11 cellular contexts compared by ENCODE assay signal in genomic region chr17:44688200-44688599, GRCh38. TPM values are rescaled to one million over a fixed set of nuclear protein-coding genes. Genes with fewer than 3 reads are reported as not detected.
DNase-seq lines count a peak whose midpoint lies in the region; ATAC-seq and TF ChIP-seq lines count a peak whose summit lies in the region.
"Had no signal": no experiment of that assay in that cellular context is flagged by ENCODE, and none has a peak within 500 bp of the region (broad histone marks: within the 10 kb centered on the region; RNA-seq: fewer than 3 reads in every experiment).

No MANE protein-coding gene starts in this region.

- H3K4me3 ChIP-seq in AG10803 (ENCODE audit: low read length) = peak overlapping the region; percentile 100; the same call in 1 of the 2 replicates
- peak overlapping the region; percentile 89; the same call in 1 of the 2 replicates for H3K4me3 ChIP-seq in HAP-1
- peak overlapping the region; percentile 88 to 97 for H3K4me3 ChIP-seq in muscle layer of duodenum (ENCODE audit: low read depth in 1 of 2, low read length in 2 of 2)
- no peak overlapping the region; the same call in 1 of the 2 replicates for H3K4me3 ChIP-seq in BE2C (ENCODE audit: low read depth, low read length)
- H3K4me3 ChIP-seq in adrenal gland = no peak overlapping the region

- DNase-seq in AG10803 (ENCODE audit: low read depth) (no peak), HAP-1 (ENCODE audit: low spot score in 2 of 2) (no peak), BE2C (no peak), adrenal gland (no peak), T-helper 9 cell (no peak)
- no peak for DNase-seq in activated naive CD8-positive, alpha-beta T cell treated with anti-CD3 and anti-CD28 coated beads for 36 hours
- DNase-seq: cortex of kidney, DMS153, Right ventricle myocardium superior had no signal

- H3K4me3 Mint-ChIP-seq in activated naive CD8-positive, alpha-beta T cell treated with anti-CD3 and anti-CD28 coated beads for 36 hours = peak overlapping the region; percentile 99

- H3K27me3 Mint-ChIP-seq in activated naive CD8-positive, alpha-beta T cell treated with anti-CD3 and anti-CD28 coated beads for 36 hours = no peaks in the 10 kb centered on the region

- H3K36me3 Mint-ChIP-seq in activated naive CD8-positive, alpha-beta T cell treated with anti-CD3 and anti-CD28 coated beads for 36 hours = peaks cover 7% of the 10 kb centered on the region

- intact Hi-C loops in adrenal gland (cut with DNase I) = no loop called here

- H3K27ac ChIP-seq in muscle layer of duodenum (ENCODE audit: low read length) (no peak overlapping the region), adrenal gland (no peak overlapping the region)

- peaks cover 33% of the 10 kb centered on the region for H3K4me1 Mint-ChIP-seq in activated naive CD8-positive, alpha-beta T cell treated with anti-CD3 and anti-CD28 coated beads for 36 hours

- H3K4me1 ChIP-seq in HAP-1 (peaks cover 11% of the 10 kb centered on the region), muscle layer of duodenum (ENCODE audit: control insufficient read depth in 1 of 2, insufficient read depth in 2 of 2, low read length in 2 of 2) (peaks cover 8 to 24% of the 10 kb centered on the region in 2 donors), BE2C (no peaks in the 10 kb centered on the region; the same call in 1 of the 2 replicates), adrenal gland (replicated peaks in 1 of 2) (peaks cover 6 to 18% of the 10 kb centered on the region in 2 donors)

- TF ChIP-seq CTCF in AG10803 (conservative IDR thresholded peaks at IDR 0.05; ENCODE audit: low read length) (no peak), BE2C (IDR thresholded peaks at IDR 0.05; ENCODE audit: low read depth, low read length) (no peak), adrenal gland (IDR thresholded peaks at IDR 0.05) (no peak)

- H3K9me3 ChIP-seq in HAP-1 (no peaks in the 10 kb centered on the region), muscle layer of duodenum (ENCODE audit: control insufficient read depth in 1 of 2, low read length in 2 of 2) (no peaks in the 10 kb centered on the region), BE2C (no peaks in the 10 kb centered on the region), adrenal gland (replicated peaks in 1 of 3) (no peaks in the 10 kb centered on the region)

- no peak for ATAC-seq in HG03139 (IDR thresholded peaks at IDR 0.05; ENCODE audit: unreplicated experiment)

- no peak overlapping the region for H3K27ac Mint-ChIP-seq in activated naive CD8-positive, alpha-beta T cell treated with anti-CD3 and anti-CD28 coated beads for 36 hours

- 80 to 90% (median 86%) methylated on average over 2 of the region's 2 CpGs for WGBS in adrenal gland, 4 donors

- TF ChIP-seq POLR2A in adrenal gland (IDR thresholded peaks at IDR 0.05) = no peak

- in situ Hi-C loops in HAP-1 (cut with MboI; ENCODE audit: low sequenced_read_pairs) = no loop called here

- H3K27me3 ChIP-seq in HAP-1 (ENCODE audit: low read depth) (no peaks in the 10 kb centered on the region), muscle layer of duodenum (ENCODE audit: low read depth, low read length) (no peaks in the 10 kb centered on the region), BE2C (no peaks in the 10 kb centered on the region), adrenal gland (no peaks in the 10 kb centered on the region)

- H3K9me3 Mint-ChIP-seq in activated naive CD8-positive, alpha-beta T cell treated with anti-CD3 and anti-CD28 coated beads for 36 hours = no peaks in the 10 kb centered on the region

- peaks cover 10% of the 10 kb centered on the region for H3K36me3 ChIP-seq in HAP-1 (replicated peaks)
- peaks cover 6% of the 10 kb centered on the region in 2 donors for H3K36me3 ChIP-seq in muscle layer of duodenum (ENCODE audit: control insufficient read depth in 1 of 2, insufficient read depth in 2 of 2, low read length in 2 of 2)
- peaks cover 4% of the 10 kb centered on the region; the same call in 1 of the 2 replicates for H3K36me3 ChIP-seq in BE2C
- peaks cover 0 to 10% of the 10 kb centered on the region in 2 donors for H3K36me3 ChIP-seq in adrenal gland (replicated peaks in 1 of 2)

RNA-seq across cellular contexts. Expression of gene CCDC43, which starts 1.4 kb away (rescaled TPM):
- total RNA-seq in activated naive CD8-positive, alpha-beta T cell treated with anti-CD3 and anti-CD28 coated beads for 36 hours = 10 to 100 TPM; 34.4 to 36.7 TPM
- 25.7 TPM for polyA plus RNA-seq in BE2C (2012; ENCODE audit: insufficient read depth, insufficient read length, low read depth)
- total RNA-seq in adrenal gland = 10 to 100 TPM; 12.4 to 25.0 (median 18.2) TPM
- polyA plus RNA-seq in adrenal gland = 10 to 100 TPM; 10.6 to 34.6 (median 11.3) TPM

RNA-seq across cellular contexts. Expression of gene DBF4B, which starts 20.3 kb away (rescaled TPM):
- total RNA-seq in activated naive CD8-positive, alpha-beta T cell treated with anti-CD3 and anti-CD28 coated beads for 36 hours = 10 to 100 TPM; 21.9 to 24.6 TPM
- 8.3 TPM for polyA plus RNA-seq in BE2C (2012; ENCODE audit: insufficient read depth, insufficient read length, low read depth)
- total RNA-seq in adrenal gland = 1 to 10 TPM; 2.1 to 8.1 (median 4.7) TPM
- polyA plus RNA-seq in adrenal gland = 10 to 100 TPM in 1 of 3 donors, 1 to 10 TPM in 2; 1.9 to 10.5 (median 3.7) TPM

RNA-seq across cellular contexts. Expression of gene MEIOC, which starts 31.9 kb away (rescaled TPM):
- total RNA-seq in activated naive CD8-positive, alpha-beta T cell treated with anti-CD3 and anti-CD28 coated beads for 36 hours = under 1 TPM; 0.19 to 0.30 TPM
- 2.1 TPM for polyA plus RNA-seq in BE2C (2012; ENCODE audit: insufficient read depth, insufficient read length, low read depth)
- not detected for total RNA-seq in adrenal gland
- under 1 TPM in 1 of 3 donors, not detected in 2; 0.10 TPM for polyA plus RNA-seq in adrenal gland
- total RNA-seq: Right ventricle myocardium superior had no signal

Comparison
In these comparisons a context has a peak if more than half of its experiments do, and no peak if none do; other contexts are left out.
1. H3K4me3 ChIP-seq: peak in AG10803 (single experiment), HAP-1 (single experiment) and muscle layer of duodenum (2 of 2); none in BE2C (single experiment) and adrenal gland (0 of 4).